35 cellular contexts compared by ENCODE assay signal in genomic region chr16:72415379-72415778, GRCh38.
"Had no signal": no experiment of that assay in that cellular context is flagged by ENCODE, and none has a peak within 500 bp of the region (broad histone marks: within the 10 kb centered on the region; RNA-seq: fewer than 3 reads in every experiment).

No MANE protein-coding gene starts in this region.

- DNase-seq: activated CD4-positive, alpha-beta memory T cell treated with anti-CD3 and anti-CD28 coated beads for 36 hours; activated CD4-positive, alpha-beta T cell treated with anti-CD3 and anti-CD28 coated beads for 4 hours; activated CD4-positive, alpha-beta T cell treated with anti-CD3 and anti-CD28 coated beads, Interleukin-2, amount 10 ng/mL, durations not matched to agents 24 days and 14 days; activated CD4-positive, alpha-beta T cell treated with anti-CD3 and anti-CD28 coated beads, Interleukin-2, amount 50 U/mL, for 1 hour; activated CD4-positive, alpha-beta T cell treated with anti-CD3 and anti-CD28 coated beads, Interleukin-2, amount 50 U/mL, for 4 hours; activated CD4-positive, CD25-positive, alpha-beta regulatory T cell; activated CD8-positive, alpha-beta memory T cell treated with anti-CD3 and anti-CD28 coated beads, Interleukin-2, amount 50 U/mL, for 4 hours; activated CD8-positive, alpha-beta T cell treated with anti-CD3 and anti-CD28 coated beads for 36 hours; activated effector memory CD4-positive, alpha-beta T cell treated with anti-CD3 and anti-CD28 coated beads, Interleukin-2, amount 50 U/mL, for 16 hours; activated gamma-delta T cell treated with Interleukin-2 at 50 U/mL for 16 hours; activated naive CD4-positive, alpha-beta T cell; activated naive CD4-positive, alpha-beta T cell treated with anti-CD3 and anti-CD28 coated beads for 36 hours; activated naive CD4-positive, alpha-beta T cell treated with anti-CD3 and anti-CD28 coated beads, Interleukin-2, amount 50 U/mL, for 16 hours; activated naive CD8-positive, alpha-beta T cell treated with anti-CD3 and anti-CD28 coated beads for 36 hours; activated T-cell treated with anti-CD3 and anti-CD28 coated beads for 4 hours; activated T-cell treated with anti-CD3 and anti-CD28 coated beads, Interleukin-2, amount 50 U/mL, for 1 hour; activated T-cell treated with anti-CD3 and anti-CD28 coated beads, Interleukin-2, amount 50 U/mL, for 4 hours; activated T-cell treated with anti-CD3 and anti-CD28 coated beads, Interleukin-2, amount 50 U/mL, for 72 hours; adrenal gland; amniotic stem cell; aorta; body of pancreas; brain microvascular endothelial cell; cerebellar nuclear complex; T-helper 1 cell; T-helper 2 cell; T-helper 9 cell; WERI-Rb-1 had no signal

- H3K4me3 ChIP-seq: adrenal gland, body of pancreas, breast epithelium had no signal

- H3K27me3 ChIP-seq: adrenal gland, body of pancreas, brain microvascular endothelial cell, breast epithelium had no signal

- H3K9me3 ChIP-seq: adrenal gland, body of pancreas had no signal

- H3K36me3 ChIP-seq: adrenal gland, brain microvascular endothelial cell, breast epithelium, WERI-Rb-1 had no signal

- H3K27ac ChIP-seq: adrenal gland, body of pancreas, brain microvascular endothelial cell, breast epithelium, WERI-Rb-1 had no signal

- H3K4me1 ChIP-seq: adrenal gland, breast epithelium had no signal

- ATAC-seq: activated CD4-positive, CD25-positive, alpha-beta regulatory T cell treated with anti-CD3 and anti-CD28 coated beads, Interleukin-2, amount 50 U/mL, for 24 hours; activated CD8-positive, alpha-beta T cell treated with anti-CD3 and anti-CD28 coated beads for 36 hours; activated naive CD4-positive, alpha-beta T cell treated with anti-CD3 and anti-CD28 coated beads, Interleukin-2, amount 50 U/mL, for 72 hours; activated T-cell treated with anti-CD3 and anti-CD28 coated beads, Interleukin-2, amount 50 U/mL, for 4 hours; activated T-cell treated with anti-CD3 and anti-CD28 coated beads, Interleukin-2, amount 50 U/mL, for 72 hours; activated T-helper 17 cell treated with anti-CD3 and anti-CD28 coated beads, Interleukin-2, amount 50 U/mL, for 72 hours; body of pancreas; WTC11 had no signal

- FAIRE-seq: astrocyte, TTC549 had no signal
